Comparison of ENCODE assay signal across 19 cellular contexts in genomic region chr17:80395402-80396151, GRCh38. TPM values are rescaled to one million over a fixed set of nuclear protein-coding genes. Genes with fewer than 3 reads are reported as not detected.
A peak's percentile ranks its signal among the peaks of the same experiment; 100 is the strongest.
DNase-seq lines count a peak whose midpoint lies in the region; ATAC-seq, FAIRE-seq and TF ChIP-seq lines count a peak whose summit lies in the region.
"Had no signal": no experiment of that assay in that cellular context is flagged by ENCODE, and none has a peak within 500 bp of the region (broad histone marks: within the 10 kb centered on the region; RNA-seq: fewer than 3 reads in every experiment).

No MANE protein-coding gene starts in this region.

- no peak overlapping the region for H3K27ac ChIP-seq in K562 (ENCODE audit: extremely low read depth, low read depth, low read length)
- no peak overlapping the region for H3K27ac ChIP-seq in naive thymus-derived CD4-positive, alpha-beta T cell (ENCODE audit: low read depth, low read length)
- H3K27ac ChIP-seq: cardiac muscle cell had no signal

- POLR2A ChIA-PET in activated CD4-positive, alpha-beta T cell treated with anti-CD3 and anti-CD28 coated beads, Interleukin-2, amount 10 ng/mL, durations not matched to agents 7 days and 5 days (lab: Charles Lee) = interaction anchor here (0.7 kb wide), 1 partner anchor 15 kb away, joined by 4 read pairs; no protein-coding TSS in a partner anchor
- POLR2A ChIA-PET in K562 (lab: Yijun Ruan, JAX) = interaction anchor here (0.6 to 1.0 kb wide), 2 partner anchors 11 to 306 kb away, joined by 3 to 4 read pairs; no protein-coding TSS in a partner anchor
- POLR2A ChIA-PET in naive thymus-derived CD4-positive, alpha-beta T cell (lab: Charles Lee) = interaction anchor here (1.0 kb wide), 1 partner anchor 16 kb away, joined by 3 read pairs; no protein-coding TSS in a partner anchor

- H3K9me3 ChIP-seq in K562 (replicated peaks; ENCODE audit: control insufficient read depth, insufficient read depth, low read depth, low read length) = no peaks in the 10 kb centered on the region
- no peaks in the 10 kb centered on the region for H3K9me3 ChIP-seq in naive thymus-derived CD4-positive, alpha-beta T cell (ENCODE audit: control insufficient read depth in 2 of 3, low read length in 3 of 3)
- H3K9me3 ChIP-seq: vagina had no signal

- FAIRE-seq in K562 (lab: Jason Lieb, UNC) = no peak
- FAIRE-seq: GM12891 had no signal

- H3K4me3 Mint-ChIP-seq in activated CD4-positive, alpha-beta T cell treated with anti-CD3 and anti-CD28 coated beads, Interleukin-2, amount 10 ng/mL, durations not matched to agents 7 days and 5 days = no peak overlapping the region
- no peak overlapping the region for H3K4me3 Mint-ChIP-seq in naive thymus-derived CD4-positive, alpha-beta T cell

- H3K4me1 Mint-ChIP-seq in activated CD4-positive, alpha-beta T cell treated with anti-CD3 and anti-CD28 coated beads, Interleukin-2, amount 10 ng/mL, durations not matched to agents 7 days and 5 days = peaks cover 11% of the 10 kb centered on the region
- peaks cover 0 to 7% (median 4%) of the 10 kb centered on the region in 7 donors for H3K4me1 Mint-ChIP-seq in naive thymus-derived CD4-positive, alpha-beta T cell

- no peak overlapping the region for H2AFZ ChIP-seq in K562 (ENCODE audit: low read depth, low read length)

- no peak for TF ChIP-seq POLR2A in K562 (conservative IDR thresholded peaks at IDR 0.05)

- no peaks in the 10 kb centered on the region for H3K79me2 ChIP-seq in K562 (ENCODE audit: control insufficient read depth, insufficient read depth, low read length)

- TF ChIP-seq EP300 in K562 (IDR thresholded peaks at IDR 0.05; ENCODE audit: low read length) = no peak

- H3K27me3 ChIP-seq in K562 (ENCODE audit: control insufficient read depth in 2 of 2, insufficient read depth in 2 of 2, low read length in 2 of 2) = peaks cover 6 to 20% of the 10 kb centered on the region in 2 experiments; a peak in 4 of 5 replicates
- H3K27me3 ChIP-seq in naive thymus-derived CD4-positive, alpha-beta T cell (ENCODE audit: control insufficient read depth in 2 of 2, insufficient read depth in 2 of 2, low read length in 2 of 2) = no peaks in the 10 kb centered on the region
- H3K27me3 ChIP-seq: cardiac muscle cell, vagina had no signal

- no peak overlapping the region for H3K4me2 ChIP-seq in K562 (ENCODE audit: insufficient read depth, low read length)

- in situ Hi-C loops in K562 (cut with MboI) = no loop called here

- intact Hi-C loops in K562 (cut with micrococcal nuclease) = no loop called here
- intact Hi-C loops in naive thymus-derived CD4-positive, alpha-beta T cell (cut with micrococcal nuclease) = no loop called here

- DNase-seq in activated CD4-positive, alpha-beta T cell treated with anti-CD3 and anti-CD28 coated beads, Interleukin-2, amount 10 ng/mL, durations not matched to agents 7 days and 5 days = no peak
- no peak for DNase-seq in activated CD4-positive, alpha-beta T cell treated with anti-CD3 and anti-CD28 coated beads for 1 hour
- peak; percentile 41 to 51 for DNase-seq in Kasumi-1 (lab: John Stamatoyannopoulos, UW)
- DNase-seq in K562 (ENCODE audit: extremely low read depth in 1 of 4, low spot score in 3 of 4) = no peak
- DNase-seq in naive thymus-derived CD4-positive, alpha-beta T cell = no peak
- no peak for DNase-seq in SW 1271 (lab: John Stamatoyannopoulos, UW)
- DNase-seq: ACHN; DMS79 treated with DMSO at 0.1 percent for 48 hours; hippocampal formation; mesenchymal stem cell; NCI-H1436; NCI-H524; SHP77; stimulated activated CD8-positive, alpha-beta memory T cell treated with anti-CD3 and anti-CD28 coated beads, Interleukin-4, amount 100 ng/mL, for 48 hours had no signal

- H3K9me3 Mint-ChIP-seq in activated CD4-positive, alpha-beta T cell treated with anti-CD3 and anti-CD28 coated beads, Interleukin-2, amount 10 ng/mL, durations not matched to agents 7 days and 5 days = no peaks in the 10 kb centered on the region
- no peaks in the 10 kb centered on the region for H3K9me3 Mint-ChIP-seq in naive thymus-derived CD4-positive, alpha-beta T cell

- no peak overlapping the region for H3K4me3 ChIP-seq in K562
- H3K4me3 ChIP-seq in naive thymus-derived CD4-positive, alpha-beta T cell (ENCODE audit: low read length) = no peak overlapping the region
- H3K4me3 ChIP-seq: cardiac muscle cell, vagina had no signal

- WGBS in K562 (ENCODE audit: insufficient coverage, low coverage, missing lambda C conversion rate) = 50% methylated on average over 14 of the region's 15 CpGs

- no TSS peak for BruUV-seq in K562 (replicated peaks; lab: Mats Ljungman, UMichigan)

- CTCF ChIA-PET in activated CD4-positive, alpha-beta T cell treated with anti-CD3 and anti-CD28 coated beads, Interleukin-2, amount 10 ng/mL, durations not matched to agents 7 days and 5 days (lab: Charles Lee) = interaction anchor here (0.6 kb wide), 2 partner anchors 90 to 1173 kb away, joined by 3 read pairs; no protein-coding TSS in a partner anchor
- CTCF ChIA-PET in K562 (lab: Yijun Ruan, JAX; ENCODE audit: low intra/inter-chr PET ratio) = no interaction called here
- CTCF ChIA-PET in naive thymus-derived CD4-positive, alpha-beta T cell (lab: Charles Lee) = no interaction called here

- H4K20me1 ChIP-seq in K562 (replicated peaks; ENCODE audit: control insufficient read depth, insufficient read depth, low read length) = no peaks in the 10 kb centered on the region

- no peak overlapping the region; a peak in 1 of 4 replicates for H3K9ac ChIP-seq in K562 (ENCODE audit: insufficient read depth in 1 of 2, low read depth in 2 of 2, low read length in 2 of 2)

- no peaks in the 10 kb centered on the region for H3K9me1 ChIP-seq in K562 (ENCODE audit: control insufficient read depth, insufficient read depth, low read length)

- ATAC-seq in K562 (peak; percentile 55), HG02763 (IDR thresholded peaks at IDR 0.05; ENCODE audit: unreplicated experiment) (no peak), HG03469 (IDR thresholded peaks at IDR 0.05; ENCODE audit: unreplicated experiment) (no peak)
- ATAC-seq in naive thymus-derived CD4-positive, alpha-beta T cell = no peak

- H3K27me3 Mint-ChIP-seq in activated CD4-positive, alpha-beta T cell treated with anti-CD3 and anti-CD28 coated beads, Interleukin-2, amount 10 ng/mL, durations not matched to agents 7 days and 5 days = no peaks in the 10 kb centered on the region
- H3K27me3 Mint-ChIP-seq in naive thymus-derived CD4-positive, alpha-beta T cell = no peaks in the 10 kb centered on the region

- peaks cover 47% of the 10 kb centered on the region for H3K36me3 Mint-ChIP-seq in activated CD4-positive, alpha-beta T cell treated with anti-CD3 and anti-CD28 coated beads, Interleukin-2, amount 10 ng/mL, durations not matched to agents 7 days and 5 days (ENCODE audit: low read depth)
- H3K36me3 Mint-ChIP-seq in naive thymus-derived CD4-positive, alpha-beta T cell = peaks cover 4 to 28% (median 15%) of the 10 kb centered on the region in 5 donors

- no peaks in the 10 kb centered on the region for H3K4me1 ChIP-seq in K562 (replicated peaks in 1 of 2; ENCODE audit: control insufficient read depth in 2 of 2, insufficient read depth in 2 of 2, low read length in 2 of 2)
- no peaks in the 10 kb centered on the region for H3K4me1 ChIP-seq in naive thymus-derived CD4-positive, alpha-beta T cell (ENCODE audit: control insufficient read depth in 2 of 2, insufficient read depth in 2 of 2, low read length in 2 of 2)

- no peak for TF ChIP-seq CTCF in K562 (IDR thresholded peaks at IDR 0.05 in 2 of 3, conservative IDR thresholded peaks at IDR 0.05 in 1 of 3; ENCODE audit: insufficient read depth in 2 of 3, low read depth in 1 of 3, low read length in 3 of 3)

- TF ChIP-seq RAD21 in K562 (CRISPR knock-in tag; conservative IDR thresholded peaks at IDR 0.05 in 1 of 2, IDR thresholded peaks at IDR 0.05 in 1 of 2) = no peak

- peak overlapping the region; percentile 34 for H3K27ac Mint-ChIP-seq in activated CD4-positive, alpha-beta T cell treated with anti-CD3 and anti-CD28 coated beads, Interleukin-2, amount 10 ng/mL, durations not matched to agents 7 days and 5 days
- H3K27ac Mint-ChIP-seq in naive thymus-derived CD4-positive, alpha-beta T cell = peak overlapping the region in 5 of 9 donors; percentile 37 to 70 (median 43)

- peaks cover 28% of the 10 kb centered on the region; the same call in 1 of the 3 replicates for H3K36me3 ChIP-seq in K562 (ENCODE audit: control insufficient read depth, insufficient read depth, low read length)
- H3K36me3 ChIP-seq in naive thymus-derived CD4-positive, alpha-beta T cell (ENCODE audit: control insufficient read depth in 2 of 3, insufficient read depth in 3 of 3, low read length in 3 of 3) = peaks cover 15 to 58% (median 19%) of the 10 kb centered on the region in 3 experiments
- H3K36me3 ChIP-seq: cardiac muscle cell had no signal

TF ChIP-seq in K562, 482 proteins besides CTCF, POLR2A, EP300 and RAD21 (continues in another document):
- no peak for TF ChIP-seq RBM22 (IDR thresholded peaks at IDR 0.05; ENCODE audit: low read depth, low read length, poor library complexity, severe bottlenecking)
- TF ChIP-seq RFX7 (CRISPR knock-in tag; IDR thresholded peaks at IDR 0.05) = no peak
- TF ChIP-seq ZNF133 (CRISPR knock-in tag; IDR thresholded peaks at IDR 0.05) = no peak
- TF ChIP-seq PHB (CRISPR knock-in tag; IDR thresholded peaks at IDR 0.05) = no peak

RNA-seq across cellular contexts. Expression of gene ENDOV, which starts 19.4 kb away (rescaled TPM):
- total RNA-seq in activated CD4-positive, alpha-beta T cell treated with anti-CD3 and anti-CD28 coated beads, Interleukin-2, amount 10 ng/mL, durations not matched to agents 7 days and 5 days = 10 to 100 TPM; 16.6 to 17.1 TPM
- total RNA-seq in K562 (2011; cell fraction: chromatin; rRNA removed; ENCODE audit: low replicate concordance) = 28.5 and 57.0 TPM in 2 replicates
- 34.7 and 37.9 TPM in 2 replicates for total RNA-seq in K562 (2011; cell fraction: nucleolus; rRNA removed)
- total RNA-seq in K562 (2011; cell fraction: nucleoplasm; rRNA removed) = 40.0 and 51.1 TPM in 2 replicates
- 3.1 and 5.2 TPM in 2 replicates for total RNA-seq in K562 (2014; rRNA removed)
- 2.0 and 2.3 TPM in 2 replicates for total RNA-seq in K562 (2014; rRNA removed; fragmentation: Illumina TruSeq; extraction: Trizol)
- total RNA-seq in K562 (2015; rRNA removed; fragmentation: Illumina TruSeq; extraction: Trizol) = 2.8 and 3.7 TPM in 2 replicates
- total RNA-seq in K562 (2021) = 7.1 and 7.3 TPM in 2 replicates
- 7.9 and 8.2 TPM in 2 replicates for polyA plus RNA-seq in K562 (2011; rRNA removed)
- 6.6 and 8.3 TPM in 2 replicates for polyA plus RNA-seq in K562 (2011; cell fraction: cytosol; rRNA removed)
- 11.9 and 21.5 TPM in 2 replicates for polyA plus RNA-seq in K562 (2011; cell fraction: nucleus; rRNA removed)
- polyA plus RNA-seq in K562 (2012) = 7.7 and 9.4 TPM in 2 replicates
- 4.3 and 5.0 TPM in 2 replicates for polyA plus RNA-seq in K562 (2014; fragmentation: Illumina TruSeq; extraction: Trizol)
- 1 to 10 TPM; 1.2 to 3.2 TPM for polyA plus RNA-seq in K562 (2014; fragmentation: Nextera tagmentation; extraction: Ambion mirVana)
- polyA plus RNA-seq in K562 (2014; rRNA removed) = 3.8 and 5.6 TPM in 2 replicates
- 5.5 and 6.0 TPM in 2 replicates for polyA minus RNA-seq in K562 (2011; rRNA and poly(A)+ RNA removed)
- 2.5 and 3.7 TPM in 2 replicates for polyA minus RNA-seq in K562 (2011; cell fraction: cytosol; rRNA and poly(A)+ RNA removed)
- polyA minus RNA-seq in K562 (2011; cell fraction: nucleus; rRNA and poly(A)+ RNA removed) = 8.9 and 14.3 TPM in 2 replicates
- 10 to 100 TPM; 20.3 to 26.5 (median 21.7) TPM for total RNA-seq in naive thymus-derived CD4-positive, alpha-beta T cell
- polyA plus RNA-seq in naive thymus-derived CD4-positive, alpha-beta T cell = 1 to 10 TPM; 7.5 to 8.7 TPM

Comparison
In these comparisons a context has a peak if more than half of its experiments do, and no peak if none do; other contexts are left out.
1. DNase-seq: peak in Kasumi-1 (2 of 2); none in activated CD4-positive, alpha-beta T cell treated with anti-CD3 and anti-CD28 coated beads, Interleukin-2, amount 10 ng/mL, durations not matched to agents 7 days and 5 days (single experiment), activated CD4-positive, alpha-beta T cell treated with anti-CD3 and anti-CD28 coated beads for 1 hour (single experiment), K562 (0 of 4), naive thymus-derived CD4-positive, alpha-beta T cell (0 of 9) and SW 1271 (0 of 2).